In the genomic region with DNA sequence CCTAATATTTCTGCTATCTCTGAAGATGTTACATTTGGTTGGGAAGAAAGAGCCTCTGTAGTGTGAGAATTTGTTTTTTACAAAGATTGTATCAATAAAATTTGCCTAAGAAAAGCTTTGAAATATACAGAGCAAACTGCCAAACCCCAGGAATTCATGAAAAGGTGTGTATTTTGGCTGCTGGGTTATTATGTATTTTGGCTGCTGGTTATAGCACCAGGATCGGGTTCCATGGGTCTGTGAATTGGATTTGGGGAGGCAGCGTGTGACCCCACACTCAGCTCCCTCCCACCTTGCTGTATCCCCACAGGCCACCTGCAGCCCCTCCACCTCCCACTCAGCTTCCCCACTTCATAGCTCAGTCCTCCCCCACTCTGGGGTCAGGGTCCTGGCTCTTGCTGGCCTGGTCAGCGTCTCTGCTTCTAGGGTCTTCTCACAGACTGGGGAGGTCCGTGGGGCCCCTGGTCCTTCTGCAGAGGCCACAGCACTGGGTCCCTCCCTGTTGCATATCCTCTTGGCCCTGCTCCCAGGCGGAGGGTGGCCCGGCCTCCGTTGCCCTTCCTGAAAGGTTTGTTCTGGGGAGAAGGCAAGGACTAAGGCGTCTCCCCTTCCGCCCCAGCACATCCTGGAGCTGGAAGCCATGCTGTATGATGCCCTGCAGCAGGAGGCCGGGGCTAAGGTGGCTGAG, we compare ENCODE assay signal across 11 cellular contexts. TPM values are rescaled to one million over a fixed set of nuclear protein-coding genes. Genes with fewer than 3 reads are reported as not detected.
A peak's percentile ranks its signal among the peaks of the same experiment; 100 is the strongest.
DNase-seq lines count a peak whose midpoint lies in the region; ATAC-seq and TF ChIP-seq lines count a peak whose summit lies in the region.
"Had no signal": no experiment of that assay in that cellular context is flagged by ENCODE, and none has a peak within 500 bp of the region (broad histone marks: within the 10 kb centered on the region; RNA-seq: fewer than 3 reads in every experiment).

No MANE protein-coding gene starts in this region.

- ATAC-seq in Right ventricle myocardium inferior (peak; percentile 24), GM21786 (IDR thresholded peaks at IDR 0.05; ENCODE audit: unreplicated experiment) (no peak)
- no peak for ATAC-seq in activated CD8-positive, alpha-beta T cell treated with anti-CD3 and anti-CD28 coated beads for 36 hours

- H3K36me3 ChIP-seq in iPS-15b (ENCODE audit: control insufficient read depth, insufficient read depth, low read length), result no peaks in the 10 kb centered on the region

- H3K4me1 Mint-ChIP-seq in activated CD8-positive, alpha-beta T cell treated with anti-CD3 and anti-CD28 coated beads for 36 hours (ENCODE audit: low read depth), result peaks cover 25% of the 10 kb centered on the region

- H3K27me3 ChIP-seq in iPS-15b (ENCODE audit: control insufficient read depth, insufficient read depth, low read length), result no peaks in the 10 kb centered on the region
- H3K27me3 ChIP-seq: esophagus muscularis mucosa had no signal

- H3K9me3 ChIP-seq in iPS-15b (ENCODE audit: control insufficient read depth, insufficient read depth, low read length), result no peaks in the 10 kb centered on the region
- H3K9me3 ChIP-seq: esophagus muscularis mucosa had no signal

- H3K4me3 Mint-ChIP-seq in activated CD8-positive, alpha-beta T cell treated with anti-CD3 and anti-CD28 coated beads for 36 hours, result no peak overlapping the region

- CTCF ChIA-PET in activated CD8-positive, alpha-beta T cell treated with anti-CD3 and anti-CD28 coated beads for 36 hours (lab: Charles Lee), result interaction anchor here (1.0 to 1.3 kb wide), 3 partner anchors 20 to 389 kb away, joined by 3 read pairs; no protein-coding TSS in a partner anchor

- no peak for DNase-seq in Right ventricle myocardium inferior (ENCODE audit: missing footprints)
- DNase-seq in cardiac septum (ENCODE audit: low spot score), result no peak
- DNase-seq in activated CD8-positive, alpha-beta T cell treated with anti-CD3 and anti-CD28 coated beads for 36 hours, result no peak
- DNase-seq in substantia nigra (lab: John Stamatoyannopoulos, UW), result no peak
- DNase-seq in SHP77 (lab: John Stamatoyannopoulos, UW), result no peak
- DNase-seq in G401 (ENCODE audit: low spot score), result no peak
- DNase-seq: AML-193, NCI-H1694 had no signal

- in situ Hi-C loops in G401 (cut with HindIII; ENCODE audit: low sequenced_read_pairs), result no loop called here

- peak overlapping the region; percentile 12 for H3K9ac ChIP-seq in iPS-15b (ENCODE audit: low read depth, low read length)

- no peaks in the 10 kb centered on the region for H3K36me3 Mint-ChIP-seq in activated CD8-positive, alpha-beta T cell treated with anti-CD3 and anti-CD28 coated beads for 36 hours (ENCODE audit: low read depth)

- H3K27me3 Mint-ChIP-seq in activated CD8-positive, alpha-beta T cell treated with anti-CD3 and anti-CD28 coated beads for 36 hours, result no peaks in the 10 kb centered on the region

- intact Hi-C loops in Right ventricle myocardium inferior (cut with DNase I) (no loop called here), cardiac septum (cut with DNase I) (no loop called here)
- intact Hi-C loops in activated CD8-positive, alpha-beta T cell treated with anti-CD3 and anti-CD28 coated beads for 36 hours (cut with micrococcal nuclease), result no loop called here

- H3K4me1 ChIP-seq in iPS-15b (ENCODE audit: control insufficient read depth, insufficient read depth, low read length), result peaks cover 2% of the 10 kb centered on the region

- POLR2A ChIA-PET in activated CD8-positive, alpha-beta T cell treated with anti-CD3 and anti-CD28 coated beads for 36 hours (lab: Charles Lee), result no interaction called here

- peak overlapping the region; percentile 30 for H3K27ac ChIP-seq in substantia nigra (ENCODE audit: low read depth, low read length, poor library complexity, severe bottlenecking)
- H3K27ac ChIP-seq: esophagus muscularis mucosa had no signal

- H3K4me3 ChIP-seq in iPS-15b (ENCODE audit: low read depth, low read length), result peak overlapping the region; percentile 52
- H3K4me3 ChIP-seq: esophagus muscularis mucosa had no signal

- TF ChIP-seq CTCF in activated CD8-positive, alpha-beta T cell treated with anti-CD3 and anti-CD28 coated beads for 36 hours (IDR thresholded peaks at IDR 0.05), result no peak

- peak overlapping the region; percentile 92 for H3K27ac Mint-ChIP-seq in activated CD8-positive, alpha-beta T cell treated with anti-CD3 and anti-CD28 coated beads for 36 hours

- H3K9me3 Mint-ChIP-seq in activated CD8-positive, alpha-beta T cell treated with anti-CD3 and anti-CD28 coated beads for 36 hours, result no peaks in the 10 kb centered on the region

RNA-seq across cellular contexts. Expression of gene DPYSL4, which starts 24.0 kb away (rescaled TPM):
- 24.9 TPM for total RNA-seq in Right ventricle myocardium inferior
- 55.4 TPM for total RNA-seq in cardiac septum
- total RNA-seq in activated CD8-positive, alpha-beta T cell treated with anti-CD3 and anti-CD28 coated beads for 36 hours, result 10 to 100 TPM; 20.9 to 23.2 TPM
- 4.9 and 6.0 TPM in 2 replicates for total RNA-seq in G401 (2014; rRNA removed; shearing (Covaris generic))
